Comparison of ENCODE assay signal across 10 cellular contexts in genomic region chr7:135571834-135572233, GRCh38.
"Had no signal": no experiment of that assay in that cellular context is flagged by ENCODE, and none has a peak within 500 bp of the region (broad histone marks: within the 10 kb centered on the region; RNA-seq: fewer than 3 reads in every experiment).

No MANE protein-coding gene starts in this region.

- H3K4me1 Mint-ChIP-seq: GM23338, H9 had no signal

- H3K27me3 Mint-ChIP-seq: IgD-negative memory B cell had no signal

- H3K4me3 Mint-ChIP-seq: GM23338, H9, HFFc6, IgD-negative memory B cell had no signal

- DNase-seq: H9, HCEC 1CT, HFFc6, KG1 had no signal

- H3K9me3 Mint-ChIP-seq: GM23338, H9, HFFc6 had no signal

- H3K4me2 ChIP-seq: GM23338 had no signal

- FAIRE-seq: H1, H54, HepG2 had no signal

- H3K4me3 ChIP-seq: GM23338 had no signal

- ATAC-seq: GM23338, HepG2 had no signal

- H3K27ac ChIP-seq: HL-60 had no signal

- H3K27ac Mint-ChIP-seq: GM23338, HFFc6, IgD-negative memory B cell had no signal

- H2AFZ ChIP-seq: GM23338 had no signal
